Comparison of ENCODE assay signal across 12 cellular contexts in the genomic region with DNA sequence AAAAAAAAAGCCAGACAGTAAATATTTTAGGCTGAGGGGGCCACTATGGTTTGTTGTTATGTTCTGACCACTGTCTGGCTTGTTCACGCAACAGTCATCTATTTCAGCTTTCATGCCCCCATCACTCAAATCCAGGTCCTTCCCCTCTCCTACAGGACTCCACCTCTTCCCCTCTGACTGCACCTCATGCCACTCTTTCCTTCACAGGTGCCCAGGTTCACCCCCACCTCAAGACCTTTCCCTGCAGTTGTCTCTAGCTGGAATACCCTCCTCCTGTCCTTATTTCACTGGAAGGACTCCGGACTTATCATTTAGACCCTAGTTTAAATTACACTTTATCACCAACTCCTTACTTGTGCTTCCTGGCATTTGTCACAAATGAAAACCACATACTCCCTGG. TPM values are rescaled to one million over a fixed set of nuclear protein-coding genes. Genes with fewer than 3 reads are reported as not detected.
DNase-seq lines count a peak whose midpoint lies in the region; ATAC-seq and TF ChIP-seq lines count a peak whose summit lies in the region.
"Had no signal": no experiment of that assay in that cellular context is flagged by ENCODE, and none has a peak within 500 bp of the region (broad histone marks: within the 10 kb centered on the region; RNA-seq: fewer than 3 reads in every experiment).

No MANE protein-coding gene starts in this region.

- peak overlapping the region; percentile 100 for H3K27ac Mint-ChIP-seq in activated T-cell treated with anti-CD3 and anti-CD28 coated beads, Interleukin-2, amount 50 U/mL, for 24 hours
- peak overlapping the region; percentile 99 for H3K27ac Mint-ChIP-seq in central memory CD8-positive, alpha-beta T cell (ENCODE audit: low read depth)

- peak overlapping the region; percentile 98 for H3K9ac ChIP-seq in skeletal muscle satellite cell (ENCODE audit: low read depth, low read length)

- POLR2A ChIA-PET in RWPE1 (lab: Yijun Ruan, JAX; ENCODE audit: low non-redundant PET), result no interaction called here

- no peaks in the 10 kb centered on the region for H3K9me3 Mint-ChIP-seq in activated T-cell treated with anti-CD3 and anti-CD28 coated beads, Interleukin-2, amount 50 U/mL, for 24 hours
- no peaks in the 10 kb centered on the region for H3K9me3 Mint-ChIP-seq in central memory CD8-positive, alpha-beta T cell

- peaks cover 76% of the 10 kb centered on the region for H3K36me3 Mint-ChIP-seq in activated T-cell treated with anti-CD3 and anti-CD28 coated beads, Interleukin-2, amount 50 U/mL, for 24 hours (ENCODE audit: low read depth)
- H3K36me3 Mint-ChIP-seq in central memory CD8-positive, alpha-beta T cell (ENCODE audit: insufficient read depth), result peaks cover 65% of the 10 kb centered on the region

- peaks cover 39% of the 10 kb centered on the region for H3K4me1 Mint-ChIP-seq in activated T-cell treated with anti-CD3 and anti-CD28 coated beads, Interleukin-2, amount 50 U/mL, for 24 hours (ENCODE audit: low read depth)
- peaks cover 30% of the 10 kb centered on the region for H3K4me1 Mint-ChIP-seq in central memory CD8-positive, alpha-beta T cell

- WGBS in right cardiac atrium, result 85% methylated on average over 2 of the region's 2 CpGs

- CTCF ChIA-PET in RWPE1 (lab: Yijun Ruan, JAX), result interaction anchor here (0.6 to 2.6 kb wide), 3 partner anchors 10 to 606 kb away, joined by 3 to 8 read pairs (median 6); no protein-coding TSS in a partner anchor

- H3K4me2 ChIP-seq in skeletal muscle satellite cell (ENCODE audit: low read length), result no peak overlapping the region

- intact Hi-C loops in right cardiac atrium (cut with DNase I), result loop anchor here in 1 of 4 donors (10.0 kb wide), 1 partner anchor 91 kb away; a partner anchor contains a TSS

- H3K9me3 ChIP-seq in skeletal muscle satellite cell (replicated peaks; ENCODE audit: low read length) (no peaks in the 10 kb centered on the region), right cardiac atrium (ENCODE audit: control insufficient read depth, low read length) (no peaks in the 10 kb centered on the region)
- H3K9me3 ChIP-seq: lower lobe of right lung, spleen, suprapubic skin had no signal

- H3K27ac ChIP-seq in RWPE1 (peak overlapping the region; percentile 60), right cardiac atrium (ENCODE audit: low read length) (no peak overlapping the region)
- H3K27ac ChIP-seq: lower lobe of right lung, spleen, suprapubic skin had no signal

- no peak for DNase-seq in activated T-cell treated with anti-CD3 and anti-CD28 coated beads, Interleukin-2, amount 50 U/mL, for 24 hours
- DNase-seq in activated T-cell treated with anti-CD3 and anti-CD28 coated beads, Interleukin-2, amount 50 U/mL, for 1 hour, result no peak
- DNase-seq in RWPE1 (ENCODE audit: low spot score), result no peak
- no peak for DNase-seq in central memory CD8-positive, alpha-beta T cell (ENCODE audit: low spot score in 2 of 2)
- no peak for DNase-seq in H4 (ENCODE audit: low spot score)
- no peak for DNase-seq in right cardiac atrium
- DNase-seq: effector CD4-positive, alpha-beta T cell; lower lobe of right lung; spleen had no signal

- H3K4me1 ChIP-seq in skeletal muscle satellite cell (ENCODE audit: control insufficient read depth, insufficient read depth, low read length) (peaks cover 21% of the 10 kb centered on the region), right cardiac atrium (ENCODE audit: control insufficient read depth, insufficient read depth, low read length) (peaks cover 10% of the 10 kb centered on the region)

- peak overlapping the region; percentile 93 for H3K4me3 Mint-ChIP-seq in activated T-cell treated with anti-CD3 and anti-CD28 coated beads, Interleukin-2, amount 50 U/mL, for 24 hours
- H3K4me3 Mint-ChIP-seq in central memory CD8-positive, alpha-beta T cell, result no peak overlapping the region

- TF ChIP-seq CTCF in RWPE1 (conservative IDR thresholded peaks at IDR 0.05; ENCODE audit: low read depth), result no peak

- H3K36me3 ChIP-seq in skeletal muscle satellite cell (ENCODE audit: insufficient read depth, low read length), result peaks cover 62% of the 10 kb centered on the region

- H3K4me3 ChIP-seq in skeletal muscle satellite cell (ENCODE audit: low read length), result no peak overlapping the region
- no peak overlapping the region for H3K4me3 ChIP-seq in right cardiac atrium (ENCODE audit: low read length)
- H3K4me3 ChIP-seq: lower lobe of right lung, spleen, suprapubic skin had no signal

- no peaks in the 10 kb centered on the region for H3K27me3 Mint-ChIP-seq in activated T-cell treated with anti-CD3 and anti-CD28 coated beads, Interleukin-2, amount 50 U/mL, for 24 hours
- H3K27me3 Mint-ChIP-seq in central memory CD8-positive, alpha-beta T cell, result no peaks in the 10 kb centered on the region

- no peaks in the 10 kb centered on the region for H3K27me3 ChIP-seq in skeletal muscle satellite cell (ENCODE audit: control insufficient read depth, insufficient read depth, low read length)
- no peaks in the 10 kb centered on the region for H3K27me3 ChIP-seq in right cardiac atrium (ENCODE audit: control insufficient read depth, insufficient read depth)
- H3K27me3 ChIP-seq: spleen, suprapubic skin had no signal

- no peak for ATAC-seq in central memory CD8-positive, alpha-beta T cell (replicated peaks; ENCODE audit: extremely low read depth, poor library complexity, severe bottlenecking)
- no peak for ATAC-seq in HG02588 (IDR thresholded peaks at IDR 0.05; ENCODE audit: unreplicated experiment)
- no peak for ATAC-seq in right cardiac atrium
- ATAC-seq: lower lobe of right lung had no signal

RNA-seq across cellular contexts. Expression of a gene that starts 3.4 kb away (rescaled TPM):
- 3,190 and 4,225 TPM in 2 replicates for total RNA-seq in skeletal muscle satellite cell (2012; rRNA removed)
- total RNA-seq in H4 (2014; rRNA removed; shearing (Covaris generic)), result 2,476 and 2,863 TPM in 2 replicates
- total RNA-seq in right cardiac atrium, result 1,000 to 10,000 TPM; 1,254 to 1,552 (median 1,386) TPM
- 1,870 TPM for polyA plus RNA-seq in right cardiac atrium

RNA-seq across cellular contexts. Expression of a gene that starts 33.4 kb away (rescaled TPM):
- total RNA-seq in skeletal muscle satellite cell (2012; rRNA removed), result 0.76 and 1.1 TPM in 2 replicates
- 1.6 and 11.7 TPM in 2 replicates for total RNA-seq in H4 (2014; rRNA removed; shearing (Covaris generic))
- 100 to 1,000 TPM; 222 to 331 (median 251) TPM for total RNA-seq in right cardiac atrium
- 201 TPM for polyA plus RNA-seq in right cardiac atrium

Comparison
In these comparisons a context has a peak if more than half of its experiments do, and no peak if none do; other contexts are left out.
1. RNA of a gene that starts 33.4 kb away (total RNA-seq): 222 to 331 TPM in right cardiac atrium; 1.6 to 11.7 TPM in H4; every median in the first group is over 10 times any median in the second.